Comparison of ENCODE assay signal across 15 cellular contexts in the genomic region with DNA sequence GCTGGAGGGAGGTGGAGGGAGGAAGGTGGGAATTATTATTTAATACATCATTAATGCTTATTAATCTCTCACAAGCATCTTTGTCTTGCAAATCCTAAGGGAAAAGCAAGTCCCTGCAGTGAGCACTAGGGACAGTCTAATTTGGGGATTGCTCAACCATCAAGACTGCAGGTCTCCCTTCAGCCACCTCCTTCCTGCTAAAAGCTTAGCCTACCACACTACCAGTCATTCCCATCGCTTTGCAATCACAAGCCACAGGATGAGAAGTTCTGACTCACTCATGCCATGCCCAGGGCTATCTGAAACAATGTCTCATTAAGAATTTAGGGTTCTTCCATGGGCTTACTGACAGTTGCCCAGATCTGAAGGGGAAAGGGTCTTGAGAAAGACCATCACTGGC. TPM values are rescaled to one million over a fixed set of nuclear protein-coding genes. Genes with fewer than 3 reads are reported as not detected.
DNase-seq lines count a peak whose midpoint lies in the region; ATAC-seq and TF ChIP-seq lines count a peak whose summit lies in the region.
"Had no signal": no experiment of that assay in that cellular context is flagged by ENCODE, and none has a peak within 500 bp of the region (broad histone marks: within the 10 kb centered on the region; RNA-seq: fewer than 3 reads in every experiment).

No MANE protein-coding gene starts in this region.

- DNase-seq in Daoy (ENCODE audit: low read depth) (peak; percentile 15), M059J (ENCODE audit: low read depth) (peak; percentile 78), WTC11 (ENCODE audit: low spot score) (no peak), iPS-NIHi7 (ENCODE audit: extremely low spot score) (peak; percentile 32), CD1c-positive myeloid dendritic cell (ENCODE audit: extremely low spot score) (no peak)
- DNase-seq in CD4-positive, alpha-beta T cell: no peak
- DNase-seq: activated CD4-positive, alpha-beta T cell treated with anti-CD3 and anti-CD28 coated beads for 4 hours; activated naive CD4-positive, alpha-beta T cell; Caco-2; heart right ventricle; SHP77; sigmoid colon had no signal

- H3K4me1 Mint-ChIP-seq in WTC11: peaks cover 15% of the 10 kb centered on the region
- no peaks in the 10 kb centered on the region for H3K4me1 Mint-ChIP-seq in CD4-positive, alpha-beta T cell (ENCODE audit: low read depth)

- H3K9me3 ChIP-seq in CD4-positive, alpha-beta T cell (ENCODE audit: control insufficient read depth, low read length): no peaks in the 10 kb centered on the region
- H3K9me3 ChIP-seq: Caco-2, heart right ventricle, sigmoid colon had no signal

- intact Hi-C loops in CD4-positive, alpha-beta T cell (cut with DNase I, micrococcal nuclease): no loop called here

- no peaks in the 10 kb centered on the region for H3K27me3 ChIP-seq in CD4-positive, alpha-beta T cell (ENCODE audit: control insufficient read depth, insufficient read depth, low read length)
- H3K27me3 ChIP-seq: heart right ventricle, sigmoid colon had no signal

- no peak overlapping the region for H3K4me3 Mint-ChIP-seq in WTC11
- H3K4me3 Mint-ChIP-seq in CD4-positive, alpha-beta T cell: no peak overlapping the region

- no peak overlapping the region for H3K27ac Mint-ChIP-seq in WTC11
- no peak overlapping the region for H3K27ac Mint-ChIP-seq in CD4-positive, alpha-beta T cell

- no peaks in the 10 kb centered on the region for H3K36me3 Mint-ChIP-seq in WTC11
- H3K36me3 Mint-ChIP-seq in CD4-positive, alpha-beta T cell (ENCODE audit: low read depth): no peaks in the 10 kb centered on the region

- CTCF ChIA-PET in WTC11 (lab: Charles Lee): interaction anchor here (1.2 kb wide), 1 partner anchor 67 kb away, joined by 4 read pairs; no protein-coding TSS in a partner anchor
- CTCF ChIA-PET in CD4-positive, alpha-beta T cell (lab: Charles Lee): no interaction called here

- ATAC-seq in WTC11 (peak; percentile 89), HG03175 (IDR thresholded peaks at IDR 0.05; ENCODE audit: unreplicated experiment) (no peak), GM21360 (IDR thresholded peaks at IDR 0.05; ENCODE audit: unreplicated experiment) (no peak)
- ATAC-seq in CD4-positive, alpha-beta T cell (ENCODE audit: poor library complexity): no peak
- ATAC-seq: heart right ventricle had no signal

- POLR2A ChIA-PET in WTC11 (lab: Charles Lee): no interaction called here
- POLR2A ChIA-PET in CD4-positive, alpha-beta T cell (lab: Charles Lee): no interaction called here

- H3K9me3 Mint-ChIP-seq in WTC11: no peaks in the 10 kb centered on the region
- H3K9me3 Mint-ChIP-seq in CD4-positive, alpha-beta T cell: no peaks in the 10 kb centered on the region

- no peaks in the 10 kb centered on the region for H3K27me3 Mint-ChIP-seq in WTC11 (ENCODE audit: low read depth)
- no peaks in the 10 kb centered on the region for H3K27me3 Mint-ChIP-seq in CD4-positive, alpha-beta T cell

- no peak for TF ChIP-seq CTCF in WTC11 (IDR thresholded peaks at IDR 0.05)
- no peak for TF ChIP-seq CTCF in CD4-positive, alpha-beta T cell (IDR thresholded peaks at IDR 0.05)

- H3K27ac ChIP-seq in CD4-positive, alpha-beta T cell (ENCODE audit: low read depth, low read length): no peak overlapping the region
- H3K27ac ChIP-seq: coronary artery, heart right ventricle, sigmoid colon had no signal

TF ChIP-seq in WTC11, 78 proteins besides CTCF, POLR2A, EP300 and RAD21:
- TF ChIP-seq GTF2I (CRISPR knock-in tag; conservative IDR thresholded peaks at IDR 0.05): no peak
- TF ChIP-seq, protein P1, sequence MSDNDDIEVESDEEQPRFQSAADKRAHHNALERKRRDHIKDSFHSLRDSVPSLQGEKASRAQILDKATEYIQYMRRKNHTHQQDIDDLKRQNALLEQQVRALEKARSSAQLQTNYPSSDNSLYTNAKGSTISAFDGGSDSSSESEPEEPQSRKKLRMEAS (CRISPR knock-in tag; IDR thresholded peaks at IDR 0.05): no peak
- no peak for TF ChIP-seq NR3C1 (CRISPR knock-in tag; conservative IDR thresholded peaks at IDR 0.05; ENCODE audit: low read depth)
- TF ChIP-seq, protein P2, sequence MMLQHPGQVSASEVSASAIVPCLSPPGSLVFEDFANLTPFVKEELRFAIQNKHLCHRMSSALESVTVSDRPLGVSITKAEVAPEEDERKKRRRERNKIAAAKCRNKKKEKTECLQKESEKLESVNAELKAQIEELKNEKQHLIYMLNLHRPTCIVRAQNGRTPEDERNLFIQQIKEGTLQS (CRISPR knock-in tag; conservative IDR thresholded peaks at IDR 0.05): no peak
- TF ChIP-seq, protein P3, sequence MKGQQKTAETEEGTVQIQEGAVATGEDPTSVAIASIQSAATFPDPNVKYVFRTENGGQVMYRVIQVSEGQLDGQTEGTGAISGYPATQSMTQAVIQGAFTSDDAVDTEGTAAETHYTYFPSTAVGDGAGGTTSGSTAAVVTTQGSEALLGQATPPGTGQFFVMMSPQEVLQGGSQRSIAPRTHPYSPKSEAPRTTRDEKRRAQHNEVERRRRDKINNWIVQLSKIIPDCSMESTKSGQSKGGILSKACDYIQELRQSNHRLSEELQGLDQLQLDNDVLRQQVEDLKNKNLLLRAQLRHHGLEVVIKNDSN (CRISPR knock-in tag; IDR thresholded peaks at IDR 0.05): no peak
- TF ChIP-seq, protein P4, sequence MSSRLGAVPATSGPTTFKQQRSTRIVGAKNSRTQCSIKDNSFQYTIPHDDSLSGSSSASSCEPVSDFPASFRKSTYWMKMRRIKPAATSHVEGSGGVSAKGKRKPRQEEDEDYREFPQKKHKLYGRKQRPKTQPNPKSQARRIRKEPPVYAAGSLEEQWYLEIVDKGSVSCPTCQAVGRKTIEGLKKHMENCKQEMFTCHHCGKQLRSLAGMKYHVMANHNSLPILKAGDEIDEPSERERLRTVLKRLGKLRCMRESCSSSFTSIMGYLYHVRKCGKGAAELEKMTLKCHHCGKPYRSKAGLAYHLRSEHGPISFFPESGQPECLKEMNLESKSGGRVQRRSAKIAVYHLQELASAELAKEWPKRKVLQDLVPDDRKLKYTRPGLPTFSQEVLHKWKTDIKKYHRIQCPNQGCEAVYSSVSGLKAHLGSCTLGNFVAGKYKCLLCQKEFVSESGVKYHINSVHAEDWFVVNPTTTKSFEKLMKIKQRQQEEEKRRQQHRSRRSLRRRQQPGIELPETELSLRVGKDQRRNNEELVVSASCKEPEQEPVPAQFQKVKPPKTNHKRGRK (CRISPR knock-in tag; IDR thresholded peaks at IDR 0.05; ENCODE audit: borderline replicate concordance): no peak
- no peak for TF ChIP-seq ZNF121 (CRISPR knock-in tag; IDR thresholded peaks at IDR 0.05)
- TF ChIP-seq SOX15 (CRISPR knock-in tag; IDR thresholded peaks at IDR 0.05): no peak
- no peak for TF ChIP-seq EMX1 (CRISPR knock-in tag; IDR thresholded peaks at IDR 0.05)
- no peak for TF ChIP-seq NFE2L1 (CRISPR knock-in tag; IDR thresholded peaks at IDR 0.05)
- TF ChIP-seq TEAD4 (CRISPR knock-in tag; IDR thresholded peaks at IDR 0.05): no peak
- no peak for TF ChIP-seq ESRRA (CRISPR knock-in tag; IDR thresholded peaks at IDR 0.05; ENCODE audit: borderline replicate concordance)
- TF ChIP-seq, protein P5, sequence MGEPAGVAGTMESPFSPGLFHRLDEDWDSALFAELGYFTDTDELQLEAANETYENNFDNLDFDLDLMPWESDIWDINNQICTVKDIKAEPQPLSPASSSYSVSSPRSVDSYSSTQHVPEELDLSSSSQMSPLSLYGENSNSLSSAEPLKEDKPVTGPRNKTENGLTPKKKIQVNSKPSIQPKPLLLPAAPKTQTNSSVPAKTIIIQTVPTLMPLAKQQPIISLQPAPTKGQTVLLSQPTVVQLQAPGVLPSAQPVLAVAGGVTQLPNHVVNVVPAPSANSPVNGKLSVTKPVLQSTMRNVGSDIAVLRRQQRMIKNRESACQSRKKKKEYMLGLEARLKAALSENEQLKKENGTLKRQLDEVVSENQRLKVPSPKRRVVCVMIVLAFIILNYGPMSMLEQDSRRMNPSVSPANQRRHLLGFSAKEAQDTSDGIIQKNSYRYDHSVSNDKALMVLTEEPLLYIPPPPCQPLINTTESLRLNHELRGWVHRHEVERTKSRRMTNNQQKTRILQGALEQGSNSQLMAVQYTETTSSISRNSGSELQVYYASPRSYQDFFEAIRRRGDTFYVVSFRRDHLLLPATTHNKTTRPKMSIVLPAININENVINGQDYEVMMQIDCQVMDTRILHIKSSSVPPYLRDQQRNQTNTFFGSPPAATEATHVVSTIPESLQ (CRISPR knock-in tag; IDR thresholded peaks at IDR 0.05): no peak
- no peak for TF ChIP-seq JAZF1 (CRISPR knock-in tag; IDR thresholded peaks at IDR 0.05)
- TF ChIP-seq, protein P6, sequence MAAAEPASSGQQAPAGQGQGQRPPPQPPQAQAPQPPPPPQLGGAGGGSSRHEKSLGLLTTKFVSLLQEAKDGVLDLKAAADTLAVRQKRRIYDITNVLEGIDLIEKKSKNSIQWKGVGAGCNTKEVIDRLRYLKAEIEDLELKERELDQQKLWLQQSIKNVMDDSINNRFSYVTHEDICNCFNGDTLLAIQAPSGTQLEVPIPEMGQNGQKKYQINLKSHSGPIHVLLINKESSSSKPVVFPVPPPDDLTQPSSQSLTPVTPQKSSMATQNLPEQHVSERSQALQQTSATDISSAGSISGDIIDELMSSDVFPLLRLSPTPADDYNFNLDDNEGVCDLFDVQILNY (CRISPR knock-in tag; IDR thresholded peaks at IDR 0.05): no peak
- no peak for TF ChIP-seq ZNF263 (CRISPR knock-in tag; IDR thresholded peaks at IDR 0.05; ENCODE audit: low read depth)
- TF ChIP-seq, protein P7, sequence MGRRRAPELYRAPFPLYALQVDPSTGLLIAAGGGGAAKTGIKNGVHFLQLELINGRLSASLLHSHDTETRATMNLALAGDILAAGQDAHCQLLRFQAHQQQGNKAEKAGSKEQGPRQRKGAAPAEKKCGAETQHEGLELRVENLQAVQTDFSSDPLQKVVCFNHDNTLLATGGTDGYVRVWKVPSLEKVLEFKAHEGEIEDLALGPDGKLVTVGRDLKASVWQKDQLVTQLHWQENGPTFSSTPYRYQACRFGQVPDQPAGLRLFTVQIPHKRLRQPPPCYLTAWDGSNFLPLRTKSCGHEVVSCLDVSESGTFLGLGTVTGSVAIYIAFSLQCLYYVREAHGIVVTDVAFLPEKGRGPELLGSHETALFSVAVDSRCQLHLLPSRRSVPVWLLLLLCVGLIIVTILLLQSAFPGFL (CRISPR knock-in tag; IDR thresholded peaks at IDR 0.05; ENCODE audit: borderline replicate concordance): no peak
- TF ChIP-seq HMGA2 (CRISPR knock-in tag; IDR thresholded peaks at IDR 0.05): no peak
- TF ChIP-seq, protein P8, sequence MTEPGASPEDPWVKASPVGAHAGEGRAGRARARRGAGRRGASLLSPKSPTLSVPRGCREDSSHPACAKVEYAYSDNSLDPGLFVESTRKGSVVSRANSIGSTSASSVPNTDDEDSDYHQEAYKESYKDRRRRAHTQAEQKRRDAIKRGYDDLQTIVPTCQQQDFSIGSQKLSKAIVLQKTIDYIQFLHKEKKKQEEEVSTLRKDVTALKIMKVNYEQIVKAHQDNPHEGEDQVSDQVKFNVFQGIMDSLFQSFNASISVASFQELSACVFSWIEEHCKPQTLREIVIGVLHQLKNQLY (CRISPR knock-in tag; IDR thresholded peaks at IDR 0.05): no peak
TF ChIP-seq in WTC11: peak in this region for 0.

RNA-seq across cellular contexts. Expression of a gene that starts 51.0 kb away (rescaled TPM):
- 15.1 and 18.1 TPM in 2 replicates for total RNA-seq in Daoy (2014; rRNA removed; shearing (Covaris generic))
- total RNA-seq in M059J (2014; rRNA removed; shearing (Covaris generic)): 7.8 and 15.4 TPM in 2 replicates
- total RNA-seq in WTC11 (2021): 82.0 to 93.2 TPM (median 90.6 TPM) in 3 replicates
- total RNA-seq in CD4-positive, alpha-beta T cell: 100 to 1,000 TPM; 112 to 120 TPM

Comparison
In these comparisons a context has a peak if more than half of its experiments do, and no peak if none do; other contexts are left out.
1. DNase-seq: peak in Daoy (single experiment), M059J (single experiment) and iPS-NIHi7 (single experiment); none in WTC11 (single experiment), CD1c-positive myeloid dendritic cell (single experiment) and CD4-positive, alpha-beta T cell (0 of 10).